ENCODE assay signal across 9 cellular contexts in genomic region chr7:99996755-99997544, GRCh38. TPM values are rescaled to one million over a fixed set of nuclear protein-coding genes. Genes with fewer than 3 reads are reported as not detected.
DNase-seq lines count a peak whose midpoint lies in the region; ATAC-seq and TF ChIP-seq lines count a peak whose summit lies in the region.
"Had no signal": no experiment of that assay in that cellular context is flagged by ENCODE, and none has a peak within 500 bp of the region (broad histone marks: within the 10 kb centered on the region; RNA-seq: fewer than 3 reads in every experiment).

No MANE protein-coding gene starts in this region.

- no peaks in the 10 kb centered on the region for H3K36me3 ChIP-seq in skeletal muscle satellite cell (ENCODE audit: insufficient read depth, low read length)

- POLR2A ChIA-PET in activated B cell treated with CpG ODN at 0.5 μM for 24 hours (lab: Charles Lee), result interaction anchor here (1.0 to 2.2 kb wide), 5 partner anchors 18 to 445 kb away, joined by 3 to 38 read pairs (median 3); partner anchors contain the start of genes FAM200A, MBLAC1 and ZKSCAN1

- peaks cover 12% of the 10 kb centered on the region for H3K4me1 Mint-ChIP-seq in activated B cell treated with CpG ODN at 0.5 μM for 24 hours

- intact Hi-C loops in activated B cell treated with CpG ODN at 0.5 μM for 24 hours (cut with micrococcal nuclease), result loop anchor here (1.0 to 10.0 kb wide), 5 partner anchors 18 to 408 kb away; partner anchors contain the start of genes ZKSCAN1, ZNF3 and ZSCAN21

- H3K9me3 ChIP-seq in skeletal muscle satellite cell (replicated peaks; ENCODE audit: low read length), result no peaks in the 10 kb centered on the region

- peak overlapping the region; percentile 74 for H3K4me2 ChIP-seq in skeletal muscle satellite cell (ENCODE audit: low read length)

- peak overlapping the region; percentile 71 for H3K9ac ChIP-seq in skeletal muscle satellite cell (ENCODE audit: low read depth, low read length)

- peaks cover 8% of the 10 kb centered on the region for H3K4me1 ChIP-seq in skeletal muscle satellite cell (ENCODE audit: control insufficient read depth, insufficient read depth, low read length)

- peaks cover 4% of the 10 kb centered on the region for H3K27me3 Mint-ChIP-seq in activated B cell treated with CpG ODN at 0.5 μM for 24 hours

- peak overlapping the region; percentile 85 for H3K27ac Mint-ChIP-seq in activated B cell treated with CpG ODN at 0.5 μM for 24 hours

- TF ChIP-seq CTCF in GM12865 (IDR thresholded peaks at IDR 0.05; ENCODE audit: insufficient read depth, low read depth, low read length, missing control alignments), result no peak
- TF ChIP-seq CTCF in activated B cell treated with CpG ODN at 0.5 μM for 24 hours (IDR thresholded peaks at IDR 0.05), result no peak
- no peak for TF ChIP-seq CTCF in fibroblast of villous mesenchyme (IDR thresholded peaks at IDR 0.05; ENCODE audit: insufficient read depth, low read depth, low read length)

- no peak for DNase-seq in GM12865 (ENCODE audit: low read depth)
- no peak for DNase-seq in activated B cell treated with CpG ODN at 0.5 μM for 24 hours
- no peak for DNase-seq in fibroblast of villous mesenchyme (ENCODE audit: low read depth)
- no peak for DNase-seq in superior temporal gyrus (ENCODE audit: extremely low spot score)
- DNase-seq in NCI-H1105 treated with DMSO at 0.1 percent for 48 hours (lab: John Stamatoyannopoulos, UW), result no peak
- no peak for DNase-seq in amniotic stem cell (lab: John Stamatoyannopoulos, UW)

- peak overlapping the region; percentile 80 for H3K4me3 Mint-ChIP-seq in activated B cell treated with CpG ODN at 0.5 μM for 24 hours

- CTCF ChIA-PET in activated B cell treated with CpG ODN at 0.5 μM for 24 hours (lab: Charles Lee), result interaction anchor here (1.4 to 1.5 kb wide), 2 partner anchors 17 to 85 kb away, joined by 3 to 4 read pairs; no protein-coding TSS in a partner anchor

- ATAC-seq in activated B cell treated with CpG ODN at 0.5 μM for 24 hours (ENCODE audit: low read depth) (peak; percentile 13), GM21529 (IDR thresholded peaks at IDR 0.05; ENCODE audit: unreplicated experiment) (no peak)

- H3K4me3 ChIP-seq in GM12865 (ENCODE audit: low read depth, low read length), result peak overlapping the region; percentile 49
- H3K4me3 ChIP-seq in fibroblast of villous mesenchyme (ENCODE audit: low read depth, low read length), result peak overlapping the region; percentile 50
- peak overlapping the region; percentile 60 for H3K4me3 ChIP-seq in skeletal muscle satellite cell (ENCODE audit: low read length)

- no peaks in the 10 kb centered on the region for H3K36me3 Mint-ChIP-seq in activated B cell treated with CpG ODN at 0.5 μM for 24 hours (ENCODE audit: low read depth)

- no peaks in the 10 kb centered on the region for H3K9me3 Mint-ChIP-seq in activated B cell treated with CpG ODN at 0.5 μM for 24 hours

- H3K27me3 ChIP-seq in skeletal muscle satellite cell (ENCODE audit: control insufficient read depth, insufficient read depth, low read length), result no peaks in the 10 kb centered on the region

RNA-seq across cellular contexts. Expression of gene ZKSCAN1, which starts 18.4 kb away (rescaled TPM):
- total RNA-seq in activated B cell treated with CpG ODN at 0.5 μM for 24 hours (59.0 and 70.6 TPM in 2 replicates), fibroblast of villous mesenchyme (29.6 and 41.9 TPM in 2 replicates)
- total RNA-seq in skeletal muscle satellite cell (2012; rRNA removed), result 29.5 and 36.0 TPM in 2 replicates

RNA-seq across cellular contexts. Expression of gene AZGP1, which starts 21.1 kb away (rescaled TPM):
- not detected in 2 replicates for total RNA-seq in activated B cell treated with CpG ODN at 0.5 μM for 24 hours
- not detected in 2 replicates for total RNA-seq in fibroblast of villous mesenchyme
- total RNA-seq in skeletal muscle satellite cell (2012; rRNA removed), result not detected in 2 replicates
- total RNA-seq: dermis microvascular lymphatic vessel endothelial cell had no signal

RNA-seq across cellular contexts. Expression of gene ZSCAN21, which starts 52.6 kb away (rescaled TPM):
- total RNA-seq in activated B cell treated with CpG ODN at 0.5 μM for 24 hours (10.6 and 11.3 TPM in 2 replicates), fibroblast of villous mesenchyme (9.0 and 11.7 TPM in 2 replicates)
- total RNA-seq in skeletal muscle satellite cell (2012; rRNA removed), result 5.5 and 8.4 TPM in 2 replicates
